Comparison of ENCODE assay signal across 9 cellular contexts in the genomic region with DNA sequence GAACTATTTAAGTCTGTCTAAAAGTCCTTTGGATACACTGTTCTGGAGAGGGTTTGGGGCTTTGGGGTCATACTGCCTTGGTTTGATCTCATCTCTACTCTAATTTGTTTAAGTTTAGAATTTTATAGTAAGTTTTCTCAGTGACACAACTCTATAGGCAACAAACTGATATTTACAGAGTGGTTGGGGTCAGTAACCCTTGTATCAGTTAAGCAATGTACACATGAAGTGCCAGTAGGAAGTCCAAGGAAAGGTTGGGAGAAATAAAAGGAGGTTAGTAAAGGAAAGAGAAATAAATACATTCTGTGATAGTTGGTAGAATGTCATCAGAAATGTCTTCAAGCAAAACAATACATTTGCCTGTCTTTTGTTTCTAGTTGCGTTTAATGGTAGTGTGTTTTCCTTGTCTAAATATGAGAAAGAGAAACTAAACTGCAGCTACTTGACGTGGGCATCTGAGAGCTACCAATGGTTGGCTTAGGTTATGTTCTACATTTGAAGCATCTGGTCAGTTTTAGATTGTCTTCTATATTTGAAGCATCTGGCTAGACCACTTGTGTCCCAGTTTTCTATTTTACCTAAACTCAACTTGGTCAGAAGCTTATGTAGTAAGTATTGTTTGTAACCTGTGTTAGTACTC. TPM values are rescaled to one million over a fixed set of nuclear protein-coding genes. Genes with fewer than 3 reads are reported as not detected.
A peak's percentile ranks its signal among the peaks of the same experiment; 100 is the strongest.
DNase-seq lines count a peak whose midpoint lies in the region; ATAC-seq and TF ChIP-seq lines count a peak whose summit lies in the region.
"Had no signal": no experiment of that assay in that cellular context is flagged by ENCODE, and none has a peak within 500 bp of the region (broad histone marks: within the 10 kb centered on the region; RNA-seq: fewer than 3 reads in every experiment).

No MANE protein-coding gene starts in this region.

- peak overlapping the region; percentile 26; the same call in 1 of the 2 replicates for H3K9ac ChIP-seq in DND-41 (ENCODE audit: low read depth, low read length)

- no peaks in the 10 kb centered on the region for H3K27me3 Mint-ChIP-seq in effector memory CD8-positive, alpha-beta T cell

- H3K27me3 ChIP-seq in DND-41 (ENCODE audit: insufficient read depth, low read length, poor library complexity): no peaks in the 10 kb centered on the region
- no peaks in the 10 kb centered on the region for H3K27me3 ChIP-seq in SJCRH30

- peaks cover 3% of the 10 kb centered on the region for H3K36me3 Mint-ChIP-seq in effector memory CD8-positive, alpha-beta T cell (ENCODE audit: insufficient read depth)

- no peaks in the 10 kb centered on the region for H4K20me1 ChIP-seq in DND-41 (ENCODE audit: insufficient read depth, low read length)

- no peak overlapping the region for H2AFZ ChIP-seq in DND-41 (ENCODE audit: low read depth, low read length)

- DNase-seq in DND-41 (no peak), NCI-H1694 (lab: John Stamatoyannopoulos, UW) (no peak), SJCRH30 (no peak), NCI-H2227 (lab: John Stamatoyannopoulos, UW; ENCODE audit: unreplicated experiment) (no peak)
- DNase-seq in effector memory CD8-positive, alpha-beta T cell: no peak
- DNase-seq: occipital lobe had no signal

- H3K4me3 ChIP-seq in DND-41 (ENCODE audit: low read depth in 1 of 2, low read length in 2 of 2): peak overlapping the region in 1 of 2 experiments; percentile 39; a peak in 1 of 4 replicates
- no peak overlapping the region for H3K4me3 ChIP-seq in SJCRH30

- H3K27ac Mint-ChIP-seq in effector memory CD8-positive, alpha-beta T cell: peak overlapping the region; percentile 79 to 93

- H3K4me2 ChIP-seq in DND-41 (ENCODE audit: insufficient read depth, low read length): peak overlapping the region; percentile 56

- TF ChIP-seq CTCF in DND-41 (IDR thresholded peaks at IDR 0.05; ENCODE audit: borderline replicate concordance, extremely low read depth, low read length, poor library complexity, severe bottlenecking): no peak

- no peaks in the 10 kb centered on the region for H3K36me3 ChIP-seq in DND-41 (ENCODE audit: insufficient read depth, low read length)
- no peaks in the 10 kb centered on the region for H3K36me3 ChIP-seq in SJCRH30

- H3K9me3 ChIP-seq in DND-41 (ENCODE audit: insufficient read depth, low read length, severe bottlenecking) (no peaks in the 10 kb centered on the region), SJCRH30 (replicated peaks) (no peaks in the 10 kb centered on the region)

- ATAC-seq in DND-41 (ENCODE audit: insufficient read depth, low read depth): peak; percentile 75; the same call in 2 of the 3 replicates
- ATAC-seq in GM19035 (IDR thresholded peaks at IDR 0.05; ENCODE audit: unreplicated experiment): peak; percentile 58
- peak; percentile 72 for ATAC-seq in HG03439 (IDR thresholded peaks at IDR 0.05; ENCODE audit: unreplicated experiment)
- ATAC-seq in effector memory CD8-positive, alpha-beta T cell (replicated peaks): peak; percentile 39
- no peak for ATAC-seq in GM18520 (IDR thresholded peaks at IDR 0.05; ENCODE audit: unreplicated experiment)

- H3K27ac ChIP-seq in DND-41 (ENCODE audit: low read length) (peak overlapping the region; percentile 47; the same call in 1 of the 2 replicates), SJCRH30 (no peak overlapping the region)

- peaks cover 66% of the 10 kb centered on the region for H3K79me2 ChIP-seq in DND-41 (ENCODE audit: insufficient read depth, low read length)

- peaks cover 28% of the 10 kb centered on the region; the same call in 1 of the 2 replicates for H3K4me1 ChIP-seq in DND-41 (ENCODE audit: insufficient read depth, low read length)
- no peaks in the 10 kb centered on the region for H3K4me1 ChIP-seq in SJCRH30

- peaks cover 11 to 15% of the 10 kb centered on the region in 2 donors for H3K4me1 Mint-ChIP-seq in effector memory CD8-positive, alpha-beta T cell (ENCODE audit: low read depth in 2 of 2)

- peak overlapping the region; percentile 69 to 73 for H3K4me3 Mint-ChIP-seq in effector memory CD8-positive, alpha-beta T cell

- peaks cover 0 to 2% of the 10 kb centered on the region in 2 donors for H3K9me3 Mint-ChIP-seq in effector memory CD8-positive, alpha-beta T cell

RNA-seq across cellular contexts. Expression of gene ATP7A, which starts 6.9 kb away (rescaled TPM):
- 9.6 and 10.5 TPM in 2 replicates for total RNA-seq in SJCRH30 (2014; rRNA removed; shearing (Covaris generic))

RNA-seq across cellular contexts. Expression of gene COX7B, which starts 18.1 kb away (rescaled TPM):
- total RNA-seq in SJCRH30 (2014; rRNA removed; shearing (Covaris generic)): 541 and 548 TPM in 2 replicates

RNA-seq across cellular contexts. Expression of gene MAGT1, which starts 22.2 kb away (rescaled TPM):
- 60.7 and 72.2 TPM in 2 replicates for total RNA-seq in SJCRH30 (2014; rRNA removed; shearing (Covaris generic))

RNA-seq across cellular contexts. Expression of gene PGAM4, which starts 52.0 kb away (rescaled TPM):
- total RNA-seq in SJCRH30 (2014; rRNA removed; shearing (Covaris generic)): not detected in 2 replicates
- total RNA-seq: occipital lobe had no signal
